ENCODE assay signal across 8 cellular contexts in genomic region chrX:10190367-10190766, GRCh38. TPM values are rescaled to one million over a fixed set of nuclear protein-coding genes. Genes with fewer than 3 reads are reported as not detected.
DNase-seq lines count a peak whose midpoint lies in the region; ATAC-seq and TF ChIP-seq lines count a peak whose summit lies in the region.

No MANE protein-coding gene starts in this region.

- H3K27ac ChIP-seq in SK-N-SH (ENCODE audit: low read depth in 2 of 2, low read length in 1 of 2) (no peak overlapping the region), colonic mucosa (no peak overlapping the region)

- 15% methylated on average over 3 of the region's 3 CpGs for WGBS in SK-N-SH (ENCODE audit: low lambda C conversion rate)

- no peak for TF ChIP-seq EP300 in SK-N-SH (IDR thresholded peaks at IDR 0.05; ENCODE audit: borderline replicate concordance in 1 of 2, low read depth in 1 of 2, low read length in 1 of 2)

- H3K9me2 ChIP-seq in SK-N-SH, result no peaks in the 10 kb centered on the region

- H3K4me1 Mint-ChIP-seq in osteocyte (ENCODE audit: unreplicated experiment), result peaks cover 7% of the 10 kb centered on the region

- peak; percentile 91 for TF ChIP-seq RAD21 in SK-N-SH (IDR thresholded peaks at IDR 0.05; ENCODE audit: low read length)

- no peaks in the 10 kb centered on the region for H3K27me3 Mint-ChIP-seq in osteocyte (ENCODE audit: unreplicated experiment)

- H3K9me3 ChIP-seq in SK-N-SH (no peaks in the 10 kb centered on the region), colonic mucosa (no peaks in the 10 kb centered on the region)

- peaks cover 14% of the 10 kb centered on the region for H3K9me3 Mint-ChIP-seq in osteocyte (ENCODE audit: unreplicated experiment)

- H3K9ac ChIP-seq in SK-N-SH (no peak overlapping the region), colonic mucosa (ENCODE audit: low read depth in 2 of 2, low read length in 2 of 2) (no peak overlapping the region)

- H3K4me3 ChIP-seq in AG04449 (ENCODE audit: low read depth, low read length), result no peak overlapping the region
- no peak overlapping the region for H3K4me3 ChIP-seq in SK-N-SH (ENCODE audit: low read depth in 2 of 2, low read length in 1 of 2)
- H3K4me3 ChIP-seq in colonic mucosa, result no peak overlapping the region

- H3K4me2 ChIP-seq in SK-N-SH, result no peak overlapping the region

- no peaks in the 10 kb centered on the region for H3K36me3 Mint-ChIP-seq in osteocyte (ENCODE audit: unreplicated experiment)

- H3K79me2 ChIP-seq in SK-N-SH (ENCODE audit: insufficient read depth), result no peaks in the 10 kb centered on the region

- peak overlapping the region; percentile 46 for H3K27ac Mint-ChIP-seq in osteocyte (ENCODE audit: unreplicated experiment)

- POLR2A ChIA-PET in AG04449 (lab: Yijun Ruan, JAX) (no interaction called here), SK-N-SH (lab: Yijun Ruan, JAX) (no interaction called here)

- H3K36me3 ChIP-seq in SK-N-SH (replicated peaks in 1 of 2; ENCODE audit: control insufficient read depth in 1 of 2, insufficient read depth in 2 of 2, low read length in 1 of 2) (no peaks in the 10 kb centered on the region), colonic mucosa (no peaks in the 10 kb centered on the region)

- TF ChIP-seq CTCF in AG04449 (IDR thresholded peaks at IDR 0.05; ENCODE audit: insufficient read depth, low read length, missing control alignments), result peak; percentile 30
- peak; percentile 78 for TF ChIP-seq CTCF in SK-N-SH (IDR thresholded peaks at IDR 0.05)
- peak; percentile 68 for TF ChIP-seq CTCF in osteocyte (IDR thresholded peaks at IDR 0.05)
- no peak for TF ChIP-seq CTCF in colonic mucosa (IDR thresholded peaks at IDR 0.05)

- CTCF ChIA-PET in AG04449 (lab: Yijun Ruan, JAX) (interaction anchor here (0.7 to 4.5 kb wide), 70 partner anchors 9 to 1341 kb away, joined by 3 to 113 read pairs (median 5); partner anchors contain the start of gene MID1), SK-N-SH (lab: Yijun Ruan, JAX) (interaction anchor here (0.6 to 4.8 kb wide), 100 partner anchors 9 to 1341 kb away, joined by 3 to 80 read pairs (median 5); partner anchors contain the start of gene MID1)

- intact Hi-C loops in colonic mucosa (cut with DNase I), result loop anchor here (2.0 kb wide), 1 partner anchor 446 kb away; no protein-coding TSS in a partner anchor

- no peaks in the 10 kb centered on the region for H4K20me1 ChIP-seq in SK-N-SH (ENCODE audit: insufficient read depth)

- no peak overlapping the region for H3K4me3 Mint-ChIP-seq in osteocyte (ENCODE audit: unreplicated experiment)

- no peak overlapping the region for H2AFZ ChIP-seq in SK-N-SH (ENCODE audit: low read depth)

- peak; percentile 58 for ATAC-seq in GM18870 (IDR thresholded peaks at IDR 0.05; ENCODE audit: unreplicated experiment)

- H3K4me1 ChIP-seq in SK-N-SH (ENCODE audit: control insufficient read depth in 1 of 2, insufficient read depth in 2 of 2, low read depth in 1 of 2, low read length in 1 of 2) (no peaks in the 10 kb centered on the region; a peak in 1 of 4 replicates), colonic mucosa (no peaks in the 10 kb centered on the region)

- H3F3A ChIP-seq in SK-N-SH (replicated peaks; ENCODE audit: insufficient read depth), result no peaks in the 10 kb centered on the region

- H3K27me3 ChIP-seq in SK-N-SH (ENCODE audit: insufficient read depth), result peaks cover 16% of the 10 kb centered on the region; the same call in 1 of the 2 replicates
- no peaks in the 10 kb centered on the region for H3K27me3 ChIP-seq in colonic mucosa

- DNase-seq in AG04449 (ENCODE audit: low read depth, low spot score) (no peak), NCI-H1048 (lab: John Stamatoyannopoulos, UW) (peak; percentile 15), SK-N-SH (peak; percentile 59), fibroblast of peridontal ligament (ENCODE audit: extremely low read depth) (peak; percentile 89), osteocyte (ENCODE audit: extremely low spot score, unreplicated experiment) (no peak), activated T-cell treated with anti-CD3 and anti-CD28 coated beads for 4 hours (no peak), colonic mucosa (no peak)

TF ChIP-seq in SK-N-SH, 30 proteins besides CTCF, POLR2A, EP300 and RAD21:
- no peak for TF ChIP-seq RCOR1 (IDR thresholded peaks at IDR 0.05; ENCODE audit: low read length)
- TF ChIP-seq SMC3 (IDR thresholded peaks at IDR 0.05; ENCODE audit: low read depth, low read length), result peak; percentile 89

RNA-seq across cellular contexts. Expression of gene CLCN4, which starts 33.6 kb away (rescaled TPM):
- 1.1 and 1.5 TPM in 2 replicates for polyA plus RNA-seq in SK-N-SH (2012; rRNA removed)
- polyA plus RNA-seq in SK-N-SH (2012; cell fraction: cytosol; rRNA removed), result 0.76 and 1.2 TPM in 2 replicates
- polyA plus RNA-seq in SK-N-SH (2012; cell fraction: nucleus; rRNA removed), result 1.2 and 1.4 TPM in 2 replicates
- total RNA-seq in osteocyte (2.3 and 3.7 TPM in 2 replicates), colonic mucosa (1 to 10 TPM in 1 of 2 donors, under 1 TPM in 1; 0.62 to 1.2 TPM)

Comparison
In these comparisons a context has a peak if more than half of its experiments do, and no peak if none do; other contexts are left out.
1. DNase-seq: peak in NCI-H1048 (single experiment), SK-N-SH (single experiment) and fibroblast of peridontal ligament (single experiment); none in AG04449 (single experiment), osteocyte (single experiment), activated T-cell treated with anti-CD3 and anti-CD28 coated beads for 4 hours (single experiment) and colonic mucosa (single experiment).